7 cellular contexts compared by ENCODE assay signal in genomic region chr5:177476531-177477233, GRCh38. TPM values are rescaled to one million over a fixed set of nuclear protein-coding genes. Genes with fewer than 3 reads are reported as not detected.
A peak's percentile ranks its signal among the peaks of the same experiment; 100 is the strongest.
DNase-seq lines count a peak whose midpoint lies in the region; ATAC-seq and TF ChIP-seq lines count a peak whose summit lies in the region.
"Had no signal": no experiment of that assay in that cellular context is flagged by ENCODE, and none has a peak within 500 bp of the region (broad histone marks: within the 10 kb centered on the region; RNA-seq: fewer than 3 reads in every experiment).

No MANE protein-coding gene starts in this region.

- no peak overlapping the region for H3K14ac ChIP-seq in IMR-90 (replicated peaks; ENCODE audit: low read depth, low read length)

- POLR2A ChIA-PET in IMR-90 (lab: Charles Lee; ENCODE audit: unreplicated experiment) = interaction anchor here (1.0 kb wide), 1 partner anchor 16 kb away, joined by 3 read pairs; no protein-coding TSS in a partner anchor

- H2AK5ac ChIP-seq in IMR-90 (ENCODE audit: low read depth, low read length) = 0 out of 2 replicates have a peak overlapping the region, but pooled peaks have one; percentile 8

- dilution Hi-C loops in IMR-90 (cut with HindIII; ENCODE audit: low sequenced_read_pairs, unreplicated experiment) = no loop called here

- BruUV-seq in IMR-90 (replicated peaks; lab: Mats Ljungman, UMichigan) = no TSS peak

- H3K79me1 ChIP-seq in IMR-90 (ENCODE audit: low read depth in 1 of 2, low read length in 2 of 2) = peaks cover 0 to 16% of the 10 kb centered on the region in 2 experiments; a peak in 2 of 4 replicates

- no peak overlapping the region for H3K4ac ChIP-seq in IMR-90 (ENCODE audit: low read depth, low read length)

- H2AFZ ChIP-seq in IMR-90 (replicated peaks; ENCODE audit: low read length, poor library complexity) = peak overlapping the region; percentile 18

- H3K18ac ChIP-seq in IMR-90 (ENCODE audit: low read depth, low read length) = no peak overlapping the region

- TF ChIP-seq RAD21 in IMR-90 (IDR thresholded peaks at IDR 0.05; ENCODE audit: low read length) = no peak

- TF ChIP-seq CTCF in IMR-90 (conservative IDR thresholded peaks at IDR 0.05; ENCODE audit: low read depth, low read length) (no peak), cardiac fibroblast (IDR thresholded peaks at IDR 0.05; ENCODE audit: low read depth, low read length) (no peak)

- peaks cover 46% of the 10 kb centered on the region for H4K20me1 ChIP-seq in IMR-90 (ENCODE audit: insufficient read depth, low read length)

- H4K91ac ChIP-seq in IMR-90 (ENCODE audit: insufficient read depth, low read depth, low read length) = no peak overlapping the region

- in situ Hi-C loops in IMR-90 (cut with MboI; ENCODE audit: low sequenced_read_pairs) = no loop called here

- ATAC-seq in IMR-90 (ENCODE audit: low read depth) (peak; percentile 2; the same call in 1 of the 2 replicates), HG02623 (IDR thresholded peaks at IDR 0.05; ENCODE audit: unreplicated experiment) (no peak), GM19397 (IDR thresholded peaks at IDR 0.05; ENCODE audit: unreplicated experiment) (no peak)

- H2BK5ac ChIP-seq in IMR-90 (ENCODE audit: low read depth, low read length, poor library complexity, severe bottlenecking) = no peak overlapping the region

- H3K9me1 ChIP-seq in IMR-90 (ENCODE audit: insufficient read depth, low read length) = peaks cover 9% of the 10 kb centered on the region; the same call in 1 of the 2 replicates

- no peak overlapping the region for H2BK15ac ChIP-seq in IMR-90 (ENCODE audit: low read depth, low read length)

- no peak overlapping the region for H3K27ac ChIP-seq in IMR-90 (ENCODE audit: insufficient read depth, low read length)

- no peak overlapping the region for H4K5ac ChIP-seq in IMR-90 (ENCODE audit: low read depth, low read length)

- no peak overlapping the region for H3K9ac ChIP-seq in IMR-90 (ENCODE audit: low read depth, low read length)

- CTCF ChIA-PET in IMR-90 (lab: Yijun Ruan, JAX) = no interaction called here

- H2AK9ac ChIP-seq in IMR-90 (replicated peaks; ENCODE audit: low read depth, low read length, poor library complexity) = no peak overlapping the region

- H2BK120ac ChIP-seq in IMR-90 (ENCODE audit: low read depth, low read length) = no peak overlapping the region

- H3K4me3 ChIP-seq in IMR-90 (ENCODE audit: insufficient read depth, low read depth, low read length) (no peak overlapping the region), cardiac fibroblast (replicated peaks in 1 of 2; ENCODE audit: low read depth in 2 of 2, low read length in 2 of 2) (no peak overlapping the region)

- H3K9me3 ChIP-seq in IMR-90 (ENCODE audit: control insufficient read depth, insufficient read depth, low read length) = no peaks in the 10 kb centered on the region

- H3K4me1 ChIP-seq in IMR-90 (ENCODE audit: control insufficient read depth, insufficient read depth, low read length) = peaks cover 22% of the 10 kb centered on the region

- H3K36me3 ChIP-seq in IMR-90 (ENCODE audit: control insufficient read depth, insufficient read depth, low read length) = peaks cover 20% of the 10 kb centered on the region

- DNase-seq in IMR-90 (peak; percentile 68), cardiac fibroblast (ENCODE audit: low read depth in 2 of 2) (peak; percentile 72 to 73), posterior vena cava (ENCODE audit: low spot score) (peak; percentile 94), NOMO-1 treated with DMSO at 0.1 percent for 48 hours (lab: John Stamatoyannopoulos, UW; ENCODE audit: unreplicated experiment) (no peak)
- DNase-seq: NCI-H82 had no signal

- H3K23ac ChIP-seq in IMR-90 (ENCODE audit: low read depth, low read length) = no peak overlapping the region

- no peak overlapping the region for H2BK20ac ChIP-seq in IMR-90 (ENCODE audit: low read depth, low read length)

- no peak overlapping the region for H3K4me2 ChIP-seq in IMR-90 (ENCODE audit: low read depth, low read length)

- WGBS in IMR-90 (ENCODE audit: extremely low coverage in 2 of 2, insufficient read length in 1 of 2), 2 experiments = no CpG with 5 or more reads among the region's 18 CpGs

- no peak for TF ChIP-seq POLR2A in IMR-90 (IDR thresholded peaks at IDR 0.05; ENCODE audit: low read depth, low read length)

- intact Hi-C loops in IMR-90 (cut with micrococcal nuclease) (no loop called here), posterior vena cava (cut with DNase I) (no loop called here)

- H3K27me3 ChIP-seq in IMR-90 (ENCODE audit: control insufficient read depth, insufficient read depth, low read length) = no peaks in the 10 kb centered on the region

- H3K56ac ChIP-seq in IMR-90 (ENCODE audit: extremely low read depth, insufficient read depth, low read length) = no peak overlapping the region

- no peak overlapping the region for H4K8ac ChIP-seq in IMR-90 (ENCODE audit: low read depth in 2 of 2, low read length in 2 of 2)

TF ChIP-seq in IMR-90, 13 proteins besides CTCF, POLR2A, EP300 and RAD21:
- TF ChIP-seq MAZ (IDR thresholded peaks at IDR 0.05; ENCODE audit: borderline replicate concordance, low read depth, low read length) (no peak), FOS (IDR thresholded peaks at IDR 0.05; ENCODE audit: low read depth, low read length) (no peak), MAFK (IDR thresholded peaks at IDR 0.05; ENCODE audit: low read depth, low read length) (no peak), RCOR1 (IDR thresholded peaks at IDR 0.05; ENCODE audit: insufficient replicate concordance, low read length) (no peak), NFE2L2 (IDR thresholded peaks at IDR 0.05; ENCODE audit: low read depth, low read length) (no peak), ELK1 (IDR thresholded peaks at IDR 0.05; ENCODE audit: borderline replicate concordance, low read depth, low read length) (no peak), CHD1 (IDR thresholded peaks at IDR 0.05; ENCODE audit: low read depth, low read length) (no peak)

RNA-seq across cellular contexts. Expression of gene DBN1, which starts 3.2 kb away (rescaled TPM):
- total RNA-seq in IMR-90 (2012; rRNA removed) (122 and 212 TPM in 2 replicates), posterior vena cava (100 to 1,000 TPM in 1 of 2 donors, 10 to 100 TPM in 1; 94.9 to 121 TPM)
- 187 and 235 TPM in 2 replicates for polyA plus RNA-seq in IMR-90 (2012; rRNA removed)
- 150 and 193 TPM in 2 replicates for polyA plus RNA-seq in IMR-90 (2012; cell fraction: cytosol; rRNA removed)
- 786 and 1,481 TPM in 2 replicates for polyA plus RNA-seq in IMR-90 (2012; cell fraction: nucleus; rRNA removed; ENCODE audit: low replicate concordance)

RNA-seq across cellular contexts. Expression of gene PDLIM7, which starts 20.7 kb away (rescaled TPM):
- total RNA-seq in IMR-90 (2012; rRNA removed) (70.4 and 72.5 TPM in 2 replicates), posterior vena cava (100 to 1,000 TPM; 448 to 580 TPM)
- 534 and 574 TPM in 2 replicates for polyA plus RNA-seq in IMR-90 (2012; rRNA removed)
- polyA plus RNA-seq in IMR-90 (2012; cell fraction: cytosol; rRNA removed) = 252 and 588 TPM in 2 replicates
- polyA plus RNA-seq in IMR-90 (2012; cell fraction: nucleus; rRNA removed; ENCODE audit: low replicate concordance) = 1,535 and 3,107 TPM in 2 replicates

RNA-seq across cellular contexts. Expression of gene PRR7, which starts 30.1 kb away (rescaled TPM):
- 1.1 TPM in 2 replicates for total RNA-seq in IMR-90 (2012; rRNA removed)
- polyA plus RNA-seq in IMR-90 (2012; rRNA removed) = 10.1 and 13.6 TPM in 2 replicates
- 11.9 and 36.3 TPM in 2 replicates for polyA plus RNA-seq in IMR-90 (2012; cell fraction: cytosol; rRNA removed)
- 12.9 and 42.6 TPM in 2 replicates for polyA plus RNA-seq in IMR-90 (2012; cell fraction: nucleus; rRNA removed; ENCODE audit: low replicate concordance)
- 1 to 10 TPM in 1 of 2 donors, under 1 TPM in 1; 0.79 to 2.0 TPM for total RNA-seq in posterior vena cava

RNA-seq across cellular contexts. Expression of gene DOK3, which starts 32.9 kb away (rescaled TPM):
- total RNA-seq in IMR-90 (2012; rRNA removed) (0.54 and 0.56 TPM in 2 replicates), posterior vena cava (10 to 100 TPM in 1 of 2 donors, 1 to 10 TPM in 1; 8.0 to 19.2 TPM)
- 3.6 and 3.9 TPM in 2 replicates for polyA plus RNA-seq in IMR-90 (2012; rRNA removed)
- 0.49 and 1.3 TPM in 2 replicates for polyA plus RNA-seq in IMR-90 (2012; cell fraction: cytosol; rRNA removed)
- 20.3 and 32.4 TPM in 2 replicates for polyA plus RNA-seq in IMR-90 (2012; cell fraction: nucleus; rRNA removed; ENCODE audit: low replicate concordance)

RNA-seq across cellular contexts. Expression of gene DDX41, which starts 40.1 kb away (rescaled TPM):
- total RNA-seq in IMR-90 (2012; rRNA removed) = 130 and 141 TPM in 2 replicates
- 160 and 170 TPM in 2 replicates for polyA plus RNA-seq in IMR-90 (2012; rRNA removed)
- polyA plus RNA-seq in IMR-90 (2012; cell fraction: cytosol; rRNA removed) = 124 and 130 TPM in 2 replicates
- polyA plus RNA-seq in IMR-90 (2012; cell fraction: nucleus; rRNA removed; ENCODE audit: low replicate concordance) = 358 and 582 TPM in 2 replicates
- total RNA-seq in posterior vena cava = 10 to 100 TPM; 52.1 to 52.6 TPM
